19 cellular contexts compared by ENCODE assay signal in genomic region chr1:212863345-212863744, GRCh38. TPM values are rescaled to one million over a fixed set of nuclear protein-coding genes. Genes with fewer than 3 reads are reported as not detected.
"Had no signal": no experiment of that assay in that cellular context is flagged by ENCODE, and none has a peak within 500 bp of the region (broad histone marks: within the 10 kb centered on the region; RNA-seq: fewer than 3 reads in every experiment).

No MANE protein-coding gene starts in this region.

RNA-seq across cellular contexts. Expression of gene SPATA45, which starts 15.9 kb away (rescaled TPM):
- total RNA-seq: colonic mucosa; endothelial cell of umbilical vein; epithelial cell of proximal tubule; esophagus muscularis mucosa; foreskin keratinocyte; gastroesophageal sphincter; heart left ventricle; left ventricle myocardium superior; lower lobe of right lung; mesenteric fat pad; myocyte; naive thymus-derived CD8-positive, alpha-beta T cell; occipital lobe; ovary; psoas muscle; right cardiac atrium; sigmoid colon; urinary bladder had no signal
- polyA plus RNA-seq: endothelial cell of umbilical vein; foreskin keratinocyte; heart left ventricle; keratinocyte; naive thymus-derived CD8-positive, alpha-beta T cell; ovary; psoas muscle; right cardiac atrium; sigmoid colon; urinary bladder had no signal
